Comparison of ENCODE assay signal across 8 cellular contexts in the genomic region with DNA sequence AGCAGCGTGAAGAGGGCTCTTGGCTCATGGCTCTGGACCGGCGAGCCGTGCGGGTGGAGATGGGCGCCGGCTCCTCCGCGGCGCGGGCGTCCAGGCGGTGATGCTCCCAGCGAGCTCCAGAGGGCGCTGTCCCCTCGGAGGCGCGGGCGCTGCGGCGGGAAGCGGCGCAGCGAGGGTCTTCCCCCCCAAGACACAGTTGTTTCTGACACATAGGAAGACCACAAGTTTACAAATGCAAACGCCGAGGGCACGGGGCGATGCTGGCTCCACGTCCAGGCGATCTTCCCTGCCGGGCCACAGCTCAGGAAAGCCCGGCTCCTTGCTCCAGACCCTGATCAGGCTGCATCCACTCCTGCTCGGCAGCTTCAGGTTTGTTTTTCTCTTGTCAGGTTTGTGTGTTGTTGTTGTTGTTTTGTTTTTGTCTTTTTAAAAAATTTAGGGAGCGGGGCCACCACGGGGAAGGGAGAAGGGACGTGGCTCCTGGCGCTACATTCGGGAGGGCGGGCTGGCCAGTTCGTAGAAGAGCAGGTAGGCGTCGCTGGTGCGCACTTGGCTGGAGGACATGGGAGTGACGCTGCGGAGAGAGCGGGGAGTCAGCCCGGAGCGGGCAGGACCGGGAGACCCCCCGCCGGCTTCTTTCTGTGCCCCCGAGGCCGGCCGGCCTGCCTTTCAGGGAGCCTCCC. TPM values are rescaled to one million over a fixed set of nuclear protein-coding genes. Genes with fewer than 3 reads are reported as not detected.
DNase-seq lines count a peak whose midpoint lies in the region; ATAC-seq and TF ChIP-seq lines count a peak whose summit lies in the region.

No MANE protein-coding gene starts in this region.

- H3K9me3 ChIP-seq in CD4-positive, alpha-beta memory T cell (ENCODE audit: control insufficient read depth in 1 of 2, low read length in 2 of 2), result no peaks in the 10 kb centered on the region
- H3K9me3 ChIP-seq in right lobe of liver, result no peaks in the 10 kb centered on the region

- DNase-seq in CD4-positive, alpha-beta memory T cell, result peak; percentile 69 to 75 (median 72)
- DNase-seq in H4 (ENCODE audit: low spot score) (peak; percentile 69), NCI-H1436 treated with DMSO at 0.1 percent for 48 hours (lab: John Stamatoyannopoulos, UW) (peak; percentile 12), dermis blood vessel endothelial cell (peak; percentile 87), right lobe of liver (peak; percentile 77 to 85 (median 80)), NCI-H774 (lab: John Stamatoyannopoulos, UW) (no peak)
- DNase-seq in activated CD4-positive, alpha-beta T cell treated with anti-CD3 and anti-CD28 coated beads, Interleukin-2, amount 50 U/mL, for 48 hours, result peak; percentile 77 to 84
- peak; percentile 40 to 63 (median 41) for DNase-seq in stimulated activated CD4-positive, alpha-beta T cell treated with anti-CD3 and anti-CD28 coated beads, TNF-alpha, amount 100 ng/mL, for 1 hour (ENCODE audit: low read depth in 3 of 3, low spot score in 1 of 3)

- no peaks in the 10 kb centered on the region for H3K36me3 Mint-ChIP-seq in CD4-positive, alpha-beta memory T cell

- POLR2A ChIA-PET in CD4-positive, alpha-beta memory T cell (lab: Charles Lee; ENCODE audit: partially characterized antibody), result interaction anchor here (3.7 kb wide), 1 partner anchor 25 kb away, joined by 16 read pairs; the partner anchor contains the start of gene USP2

- H3K4me3 Mint-ChIP-seq in CD4-positive, alpha-beta memory T cell, result peak overlapping the region; percentile 86 to 95 (median 91)

- H3K4me3 ChIP-seq in CD4-positive, alpha-beta memory T cell (ENCODE audit: low read length in 2 of 2), result peak overlapping the region; percentile 59 to 78
- H3K4me3 ChIP-seq in right lobe of liver, result peak overlapping the region; percentile 30 to 41 (median 31)

- intact Hi-C loops in CD4-positive, alpha-beta memory T cell (cut with micrococcal nuclease), result loop anchor here (1.0 kb wide), 3 partner anchors 18 to 178 kb away; partner anchors contain the start of gene USP2
- intact Hi-C loops in right lobe of liver (cut with DNase I), result no loop called here

- H3K9me3 Mint-ChIP-seq in CD4-positive, alpha-beta memory T cell, result no peaks in the 10 kb centered on the region

- peak; percentile 73 to 82 (median 76) for ATAC-seq in right lobe of liver

- TF ChIP-seq POLR2A in right lobe of liver (IDR thresholded peaks at IDR 0.05), result no peak

- H3K27ac Mint-ChIP-seq in CD4-positive, alpha-beta memory T cell, result peak overlapping the region in 6 of 7 donors; percentile 75 to 94 (median 92)

- TF ChIP-seq CTCF in right lobe of liver (IDR thresholded peaks at IDR 0.05), result peak; percentile 54 to 85 (median 70)

- no peaks in the 10 kb centered on the region for H3K36me3 ChIP-seq in CD4-positive, alpha-beta memory T cell (ENCODE audit: insufficient read depth, low read length)
- H3K36me3 ChIP-seq in right lobe of liver, result peaks cover 0 to 39% (median 6%) of the 10 kb centered on the region in 4 donors

- no peaks in the 10 kb centered on the region for H3K27me3 ChIP-seq in CD4-positive, alpha-beta memory T cell (ENCODE audit: insufficient read depth, low read length)
- H3K27me3 ChIP-seq in right lobe of liver, result no peaks in the 10 kb centered on the region

- H3K4me1 Mint-ChIP-seq in CD4-positive, alpha-beta memory T cell, result peaks cover 3 to 11% (median 6%) of the 10 kb centered on the region in 4 donors

- CTCF ChIA-PET in CD4-positive, alpha-beta memory T cell (lab: Charles Lee; ENCODE audit: partially characterized antibody), result interaction anchor here (1.0 to 4.7 kb wide), 22 partner anchors 8 to 1419 kb away, joined by 3 to 179 read pairs (median 6); partner anchors contain the start of genes C1QTNF5, MFRP, NECTIN1 and RNF26

- H3K27me3 Mint-ChIP-seq in CD4-positive, alpha-beta memory T cell, result peaks cover 7 to 8% of the 10 kb centered on the region in 2 donors

- H3K27ac ChIP-seq in CD4-positive, alpha-beta memory T cell (ENCODE audit: low read depth, low read length), result peak overlapping the region; percentile 23
- H3K27ac ChIP-seq in right lobe of liver, result peak overlapping the region in 1 of 3 donors; percentile 26

- peaks cover 5% of the 10 kb centered on the region for H3K4me1 ChIP-seq in CD4-positive, alpha-beta memory T cell (ENCODE audit: insufficient read depth, low read length)
- peaks cover 0 to 46% (median 3%) of the 10 kb centered on the region in 4 donors for H3K4me1 ChIP-seq in right lobe of liver

- WGBS in right lobe of liver (ENCODE audit: insufficient coverage, low coverage, low lambda C conversion rate, missing lambda C conversion rate), result 8% methylated on average over 20 of the region's 54 CpGs

RNA-seq across cellular contexts. Expression of gene MFRP, which starts 10.0 kb away (rescaled TPM):
- total RNA-seq in CD4-positive, alpha-beta memory T cell, result not detected
- polyA plus RNA-seq in CD4-positive, alpha-beta memory T cell, result not detected
- total RNA-seq in H4 (2014; rRNA removed; shearing (Covaris generic)), result not detected in 2 replicates
- total RNA-seq in dermis blood vessel endothelial cell (not detected in 2 replicates), right lobe of liver (not detected)

RNA-seq across cellular contexts. Expression of gene C1QTNF5, which starts 15.8 kb away (rescaled TPM):
- total RNA-seq in CD4-positive, alpha-beta memory T cell, result not detected
- not detected for polyA plus RNA-seq in CD4-positive, alpha-beta memory T cell
- total RNA-seq in H4 (2014; rRNA removed; shearing (Covaris generic)), result not detected in 2 replicates
- total RNA-seq in dermis blood vessel endothelial cell (60.2 and 127 TPM in 2 replicates), right lobe of liver (1 to 10 TPM; 2.8 to 6.3 (median 4.8) TPM)

RNA-seq across cellular contexts. Expression of gene RNF26, which starts 22.2 kb away (rescaled TPM):
- 10 to 100 TPM; 17.5 to 18.3 TPM for total RNA-seq in CD4-positive, alpha-beta memory T cell
- polyA plus RNA-seq in CD4-positive, alpha-beta memory T cell, result 10 to 100 TPM; 33.1 to 50.8 TPM
- 4.1 and 6.8 TPM in 2 replicates for total RNA-seq in H4 (2014; rRNA removed; shearing (Covaris generic))
- total RNA-seq in dermis blood vessel endothelial cell (3.2 and 16.8 TPM in 2 replicates), right lobe of liver (10 to 100 TPM; 12.9 to 18.1 (median 15.1) TPM)

RNA-seq across cellular contexts. Expression of gene USP2, which starts 25.0 kb away (rescaled TPM):
- under 1 TPM; 0.17 to 0.22 TPM for total RNA-seq in CD4-positive, alpha-beta memory T cell
- polyA plus RNA-seq in CD4-positive, alpha-beta memory T cell, result under 1 TPM in 1 of 2 donors, not detected in 1; 0.21 TPM
- 0.21 and 0.29 TPM in 2 replicates for total RNA-seq in H4 (2014; rRNA removed; shearing (Covaris generic))
- total RNA-seq in dermis blood vessel endothelial cell (0.33 and 1.2 TPM in 2 replicates), right lobe of liver (10 to 100 TPM in 2 of 6 experiments, 1 to 10 TPM in 4; 1.3 to 25.9 (median 4.6) TPM)

RNA-seq across cellular contexts. Expression of gene MCAM, which starts 39.6 kb away (rescaled TPM):
- under 1 TPM; 0.26 to 0.28 TPM for total RNA-seq in CD4-positive, alpha-beta memory T cell
- polyA plus RNA-seq in CD4-positive, alpha-beta memory T cell, result under 1 TPM; 0.40 to 0.82 TPM
- 66.0 and 88.8 TPM in 2 replicates for total RNA-seq in H4 (2014; rRNA removed; shearing (Covaris generic))
- total RNA-seq in dermis blood vessel endothelial cell (1,172 and 1,718 TPM in 2 replicates), right lobe of liver (10 to 100 TPM in 4 of 6 experiments, 1 to 10 TPM in 2; 1.8 to 28.7 (median 12.5) TPM)
